In the genomic region with DNA sequence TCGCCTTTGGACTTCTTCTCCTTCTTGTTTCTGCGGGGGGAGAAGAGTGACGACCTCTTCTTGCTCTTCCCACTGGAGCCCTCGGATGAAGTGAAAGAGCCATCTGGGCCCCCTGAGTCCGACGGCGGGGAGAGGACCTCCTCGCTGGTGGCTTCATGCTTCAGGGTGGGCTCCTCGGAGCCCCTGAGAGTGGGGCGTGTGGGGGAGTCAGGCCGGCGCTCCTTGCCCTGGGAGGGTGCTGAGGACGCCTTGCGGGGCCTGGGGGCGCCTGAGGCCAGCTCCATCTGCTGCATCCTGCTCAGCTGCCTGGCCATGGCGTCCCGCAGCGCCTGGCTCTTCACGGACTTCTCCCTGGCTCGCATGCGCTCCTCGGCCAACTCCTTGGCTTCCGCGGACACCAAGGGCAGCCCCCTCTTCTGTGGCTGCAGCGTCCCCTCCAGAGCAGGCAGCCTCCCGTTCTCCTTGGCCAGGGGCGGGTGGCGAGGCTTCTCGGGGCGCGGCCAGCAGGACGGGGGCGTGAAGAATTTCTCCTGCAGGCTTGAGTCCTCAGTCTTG, we compare ENCODE assay signal across 1 cellular context.
TF ChIP-seq lines count a peak whose summit lies in the region.

No MANE protein-coding gene starts in this region.

TF ChIP-seq in endothelial cell of umbilical vein, 7 proteins besides CTCF, POLR2A, EP300 and RAD21:
- TF ChIP-seq EZH2 (IDR thresholded peaks at IDR 0.05; ENCODE audit: borderline replicate concordance, low read depth, low read length, severe bottlenecking) = no peak
- TF ChIP-seq JUN (IDR thresholded peaks at IDR 0.05; ENCODE audit: borderline replicate concordance, insufficient read depth, insufficient read length, low read depth) = no peak
- TF ChIP-seq MYC (IDR thresholded peaks at IDR 0.05; ENCODE audit: low read depth, low read length) = no peak
- TF ChIP-seq, protein P1, sequence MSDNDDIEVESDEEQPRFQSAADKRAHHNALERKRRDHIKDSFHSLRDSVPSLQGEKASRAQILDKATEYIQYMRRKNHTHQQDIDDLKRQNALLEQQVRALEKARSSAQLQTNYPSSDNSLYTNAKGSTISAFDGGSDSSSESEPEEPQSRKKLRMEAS (IDR thresholded peaks at IDR 0.05; ENCODE audit: insufficient read depth, insufficient read length) = no peak
- no peak for TF ChIP-seq POLR2AphosphoS5 (IDR thresholded peaks at IDR 0.05; ENCODE audit: insufficient read depth, low read depth, low read length)
- no peak for TF ChIP-seq GATA2 (IDR thresholded peaks at IDR 0.05; ENCODE audit: insufficient read depth, insufficient read length, low read depth, low read length)
- no peak for TF ChIP-seq FOS (IDR thresholded peaks at IDR 0.05; ENCODE audit: borderline replicate concordance, insufficient read depth, low read length)
